Comparison of ENCODE assay signal across 11 cellular contexts in genomic region chr3:98730338-98730737, GRCh38. TPM values are rescaled to one million over a fixed set of nuclear protein-coding genes. Genes with fewer than 3 reads are reported as not detected.
DNase-seq lines count a peak whose midpoint lies in the region; ATAC-seq lines count a peak whose summit lies in the region.
"Had no signal": no experiment of that assay in that cellular context is flagged by ENCODE, and none has a peak within 500 bp of the region (broad histone marks: within the 10 kb centered on the region; RNA-seq: fewer than 3 reads in every experiment).

No MANE protein-coding gene starts in this region.

- no peak overlapping the region for H3K4me3 Mint-ChIP-seq in activated T-cell treated with anti-CD3 and anti-CD28 coated beads, Interleukin-2, amount 50 U/mL, for 4 hours

- no peak overlapping the region for H3K4me3 ChIP-seq in subcutaneous abdominal adipose tissue (ENCODE audit: low read depth in 1 of 5, low read length in 5 of 5)
- H3K4me3 ChIP-seq: lung had no signal

- no peaks in the 10 kb centered on the region for H3K9me3 Mint-ChIP-seq in activated T-cell treated with anti-CD3 and anti-CD28 coated beads, Interleukin-2, amount 50 U/mL, for 4 hours

- H3K9ac ChIP-seq in subcutaneous abdominal adipose tissue (ENCODE audit: low read length in 5 of 5), result peak overlapping the region in 1 of 5 donors; percentile 63

- DNase-seq in activated T-cell treated with anti-CD3 and anti-CD28 coated beads, Interleukin-2, amount 50 U/mL, for 4 hours, result no peak
- no peak for DNase-seq in activated T-cell treated with anti-CD3 and anti-CD28 coated beads, Interleukin-2, amount 50 U/mL, for 1 hour
- DNase-seq in astrocyte of the hippocampus (ENCODE audit: low read depth, low spot score), result peak; percentile 16
- DNase-seq in DMS53 (lab: John Stamatoyannopoulos, UW), result no peak
- DNase-seq in activated gamma-delta T cell treated with Interleukin-2 at 50 U/mL for 16 hours, result no peak
- no peak for DNase-seq in NCI-H524 treated with DMSO at 0.1 percent for 48 hours (lab: John Stamatoyannopoulos, UW)
- DNase-seq: H7, SHP77 treated with DMSO at 0.1 percent for 48 hours had no signal

- H3K27me3 ChIP-seq in subcutaneous abdominal adipose tissue (ENCODE audit: control insufficient read depth in 5 of 5, insufficient read depth in 4 of 5, low read length in 5 of 5), result no peaks in the 10 kb centered on the region

- H3K27ac ChIP-seq in subcutaneous abdominal adipose tissue (ENCODE audit: low read depth, low read length), result peak overlapping the region; percentile 78

- ATAC-seq in activated T-cell treated with anti-CD3 and anti-CD28 coated beads, Interleukin-2, amount 50 U/mL, for 4 hours, result peak; percentile 59 to 68
- ATAC-seq in HG03378 (IDR thresholded peaks at IDR 0.05; ENCODE audit: unreplicated experiment), result peak; percentile 73

- H3K36me3 ChIP-seq in subcutaneous abdominal adipose tissue (ENCODE audit: control insufficient read depth in 5 of 5, insufficient read depth in 5 of 5, low read length in 5 of 5), result no peaks in the 10 kb centered on the region

- H3K36me3 Mint-ChIP-seq in activated T-cell treated with anti-CD3 and anti-CD28 coated beads, Interleukin-2, amount 50 U/mL, for 4 hours (ENCODE audit: insufficient read depth), result no peaks in the 10 kb centered on the region

- peaks cover 17% of the 10 kb centered on the region for H3K4me1 Mint-ChIP-seq in activated T-cell treated with anti-CD3 and anti-CD28 coated beads, Interleukin-2, amount 50 U/mL, for 4 hours (ENCODE audit: low read depth)

- H3K27me3 Mint-ChIP-seq in activated T-cell treated with anti-CD3 and anti-CD28 coated beads, Interleukin-2, amount 50 U/mL, for 4 hours (ENCODE audit: low read depth), result peaks cover 53% of the 10 kb centered on the region

- peaks cover 4 to 39% (median 32%) of the 10 kb centered on the region in 5 donors for H3K4me1 ChIP-seq in subcutaneous abdominal adipose tissue (ENCODE audit: control insufficient read depth in 5 of 5, insufficient read depth in 5 of 5, low read length in 5 of 5)

- H3K9me3 ChIP-seq in subcutaneous abdominal adipose tissue (ENCODE audit: control insufficient read depth in 5 of 5, low read length in 5 of 5), result no peaks in the 10 kb centered on the region

RNA-seq across cellular contexts. Expression of gene ST3GAL6, which starts 32.8 kb away (rescaled TPM):
- under 1 TPM in 1 of 3 donors, not detected in 2; 0.24 TPM for total RNA-seq in activated T-cell treated with anti-CD3 and anti-CD28 coated beads, Interleukin-2, amount 50 U/mL, for 4 hours
